ENCODE assay signal across 2 cellular contexts in the genomic region with DNA sequence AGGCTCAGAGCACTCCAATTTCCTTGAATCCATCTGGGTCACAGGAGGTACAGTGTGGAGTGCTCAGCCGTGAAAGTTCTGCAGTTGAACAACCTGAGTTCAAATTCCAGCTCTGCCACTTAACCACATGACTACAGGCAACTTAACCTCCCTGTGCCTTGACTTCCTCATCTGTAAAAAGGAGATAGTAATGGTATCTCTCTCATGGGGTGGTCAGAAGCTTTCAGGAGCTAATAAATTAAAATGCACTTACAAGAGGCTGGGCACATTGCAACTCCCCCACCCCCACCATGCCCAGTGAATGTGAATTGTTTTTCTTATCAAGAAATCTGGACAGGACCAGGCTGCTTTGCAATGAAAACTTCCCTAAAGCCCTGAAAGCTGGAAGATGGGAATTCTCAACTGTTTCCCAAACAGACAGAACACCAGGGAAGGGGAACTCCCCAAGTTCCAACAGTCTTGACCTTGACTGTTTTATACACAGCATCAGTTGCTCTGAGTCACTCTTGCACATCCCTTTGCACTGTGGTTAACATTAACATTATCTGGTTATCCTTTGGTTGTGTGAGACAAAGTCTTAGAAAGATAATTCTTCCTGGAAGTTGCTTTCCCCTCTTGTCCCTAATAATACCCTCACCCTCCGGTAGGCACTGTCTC.
TF ChIP-seq lines count a peak whose summit lies in the region.

No MANE protein-coding gene starts in this region.

TF ChIP-seq in K562, 482 proteins besides CTCF, POLR2A, EP300 and RAD21 (continues in another document):
- no peak for TF ChIP-seq SRSF7 (optimal IDR thresholded peaks at IDR 0.05; ENCODE audit: low read depth, low read length)
- TF ChIP-seq TARDBP (IDR thresholded peaks at IDR 0.05), result no peak
- TF ChIP-seq ZNF445 (CRISPR knock-in tag; IDR thresholded peaks at IDR 0.05; ENCODE audit: low read depth), result no peak
- no peak for TF ChIP-seq ESRRB (CRISPR knock-in tag; IDR thresholded peaks at IDR 0.05; ENCODE audit: borderline replicate concordance)
- TF ChIP-seq HMG20A (CRISPR knock-in tag; conservative IDR thresholded peaks at IDR 0.05), result no peak
- TF ChIP-seq, protein P1, sequence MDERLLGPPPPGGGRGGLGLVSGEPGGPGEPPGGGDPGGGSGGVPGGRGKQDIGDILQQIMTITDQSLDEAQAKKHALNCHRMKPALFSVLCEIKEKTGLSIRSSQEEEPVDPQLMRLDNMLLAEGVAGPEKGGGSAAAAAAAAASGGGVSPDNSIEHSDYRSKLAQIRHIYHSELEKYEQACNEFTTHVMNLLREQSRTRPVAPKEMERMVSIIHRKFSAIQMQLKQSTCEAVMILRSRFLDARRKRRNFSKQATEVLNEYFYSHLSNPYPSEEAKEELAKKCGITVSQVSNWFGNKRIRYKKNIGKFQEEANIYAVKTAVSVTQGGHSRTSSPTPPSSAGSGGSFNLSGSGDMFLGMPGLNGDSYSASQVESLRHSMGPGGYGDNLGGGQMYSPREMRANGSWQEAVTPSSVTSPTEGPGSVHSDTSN (CRISPR knock-in tag; IDR thresholded peaks at IDR 0.05; ENCODE audit: low read depth), result no peak
- TF ChIP-seq, protein P1 (tag; conservative IDR thresholded peaks at IDR 0.05; ENCODE audit: low read depth), result peak; percentile 55
- TF ChIP-seq, protein P2, sequence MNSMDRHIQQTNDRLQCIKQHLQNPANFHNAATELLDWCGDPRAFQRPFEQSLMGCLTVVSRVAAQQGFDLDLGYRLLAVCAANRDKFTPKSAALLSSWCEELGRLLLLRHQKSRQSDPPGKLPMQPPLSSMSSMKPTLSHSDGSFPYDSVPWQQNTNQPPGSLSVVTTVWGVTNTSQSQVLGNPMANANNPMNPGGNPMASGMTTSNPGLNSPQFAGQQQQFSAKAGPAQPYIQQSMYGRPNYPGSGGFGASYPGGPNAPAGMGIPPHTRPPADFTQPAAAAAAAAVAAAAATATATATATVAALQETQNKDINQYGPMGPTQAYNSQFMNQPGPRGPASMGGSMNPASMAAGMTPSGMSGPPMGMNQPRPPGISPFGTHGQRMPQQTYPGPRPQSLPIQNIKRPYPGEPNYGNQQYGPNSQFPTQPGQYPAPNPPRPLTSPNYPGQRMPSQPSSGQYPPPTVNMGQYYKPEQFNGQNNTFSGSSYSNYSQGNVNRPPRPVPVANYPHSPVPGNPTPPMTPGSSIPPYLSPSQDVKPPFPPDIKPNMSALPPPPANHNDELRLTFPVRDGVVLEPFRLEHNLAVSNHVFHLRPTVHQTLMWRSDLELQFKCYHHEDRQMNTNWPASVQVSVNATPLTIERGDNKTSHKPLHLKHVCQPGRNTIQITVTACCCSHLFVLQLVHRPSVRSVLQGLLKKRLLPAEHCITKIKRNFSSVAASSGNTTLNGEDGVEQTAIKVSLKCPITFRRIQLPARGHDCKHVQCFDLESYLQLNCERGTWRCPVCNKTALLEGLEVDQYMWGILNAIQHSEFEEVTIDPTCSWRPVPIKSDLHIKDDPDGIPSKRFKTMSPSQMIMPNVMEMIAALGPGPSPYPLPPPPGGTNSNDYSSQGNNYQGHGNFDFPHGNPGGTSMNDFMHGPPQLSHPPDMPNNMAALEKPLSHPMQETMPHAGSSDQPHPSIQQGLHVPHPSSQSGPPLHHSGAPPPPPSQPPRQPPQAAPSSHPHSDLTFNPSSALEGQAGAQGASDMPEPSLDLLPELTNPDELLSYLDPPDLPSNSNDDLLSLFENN (IDR thresholded peaks at IDR 0.05; ENCODE audit: low read depth in 2 of 2, low read length in 2 of 2), result no peak
- TF ChIP-seq NR4A1 (CRISPR knock-in tag; IDR thresholded peaks at IDR 0.05), result no peak
- TF ChIP-seq NR4A1 (tag; IDR thresholded peaks at IDR 0.05), result no peak

TF ChIP-seq in WTC11, 78 proteins besides CTCF, POLR2A, EP300 and RAD21:
- TF ChIP-seq, protein P3, sequence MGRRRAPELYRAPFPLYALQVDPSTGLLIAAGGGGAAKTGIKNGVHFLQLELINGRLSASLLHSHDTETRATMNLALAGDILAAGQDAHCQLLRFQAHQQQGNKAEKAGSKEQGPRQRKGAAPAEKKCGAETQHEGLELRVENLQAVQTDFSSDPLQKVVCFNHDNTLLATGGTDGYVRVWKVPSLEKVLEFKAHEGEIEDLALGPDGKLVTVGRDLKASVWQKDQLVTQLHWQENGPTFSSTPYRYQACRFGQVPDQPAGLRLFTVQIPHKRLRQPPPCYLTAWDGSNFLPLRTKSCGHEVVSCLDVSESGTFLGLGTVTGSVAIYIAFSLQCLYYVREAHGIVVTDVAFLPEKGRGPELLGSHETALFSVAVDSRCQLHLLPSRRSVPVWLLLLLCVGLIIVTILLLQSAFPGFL (CRISPR knock-in tag; IDR thresholded peaks at IDR 0.05; ENCODE audit: borderline replicate concordance), result no peak
- no peak for TF ChIP-seq JUN (CRISPR knock-in tag; IDR thresholded peaks at IDR 0.05)
- no peak for TF ChIP-seq FOXP4 (CRISPR knock-in tag; IDR thresholded peaks at IDR 0.05)
- no peak for TF ChIP-seq ZMAT4 (CRISPR knock-in tag; IDR thresholded peaks at IDR 0.05)
- TF ChIP-seq, protein P4, sequence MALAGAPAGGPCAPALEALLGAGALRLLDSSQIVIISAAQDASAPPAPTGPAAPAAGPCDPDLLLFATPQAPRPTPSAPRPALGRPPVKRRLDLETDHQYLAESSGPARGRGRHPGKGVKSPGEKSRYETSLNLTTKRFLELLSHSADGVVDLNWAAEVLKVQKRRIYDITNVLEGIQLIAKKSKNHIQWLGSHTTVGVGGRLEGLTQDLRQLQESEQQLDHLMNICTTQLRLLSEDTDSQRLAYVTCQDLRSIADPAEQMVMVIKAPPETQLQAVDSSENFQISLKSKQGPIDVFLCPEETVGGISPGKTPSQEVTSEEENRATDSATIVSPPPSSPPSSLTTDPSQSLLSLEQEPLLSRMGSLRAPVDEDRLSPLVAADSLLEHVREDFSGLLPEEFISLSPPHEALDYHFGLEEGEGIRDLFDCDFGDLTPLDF (CRISPR knock-in tag; IDR thresholded peaks at IDR 0.05), result no peak
- TF ChIP-seq CBFB (CRISPR knock-in tag; IDR thresholded peaks at IDR 0.05; ENCODE audit: low read depth), result no peak
- TF ChIP-seq, protein P5, sequence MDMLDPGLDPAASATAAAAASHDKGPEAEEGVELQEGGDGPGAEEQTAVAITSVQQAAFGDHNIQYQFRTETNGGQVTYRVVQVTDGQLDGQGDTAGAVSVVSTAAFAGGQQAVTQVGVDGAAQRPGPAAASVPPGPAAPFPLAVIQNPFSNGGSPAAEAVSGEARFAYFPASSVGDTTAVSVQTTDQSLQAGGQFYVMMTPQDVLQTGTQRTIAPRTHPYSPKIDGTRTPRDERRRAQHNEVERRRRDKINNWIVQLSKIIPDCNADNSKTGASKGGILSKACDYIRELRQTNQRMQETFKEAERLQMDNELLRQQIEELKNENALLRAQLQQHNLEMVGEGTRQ (CRISPR knock-in tag; IDR thresholded peaks at IDR 0.05), result no peak
- TF ChIP-seq TEAD1 (CRISPR knock-in tag; IDR thresholded peaks at IDR 0.05), result no peak
- TF ChIP-seq ZNF423 (CRISPR knock-in tag; IDR thresholded peaks at IDR 0.05), result no peak
- TF ChIP-seq MXD4 (CRISPR knock-in tag; IDR thresholded peaks at IDR 0.05; ENCODE audit: borderline replicate concordance), result no peak
- TF ChIP-seq, protein P6, sequence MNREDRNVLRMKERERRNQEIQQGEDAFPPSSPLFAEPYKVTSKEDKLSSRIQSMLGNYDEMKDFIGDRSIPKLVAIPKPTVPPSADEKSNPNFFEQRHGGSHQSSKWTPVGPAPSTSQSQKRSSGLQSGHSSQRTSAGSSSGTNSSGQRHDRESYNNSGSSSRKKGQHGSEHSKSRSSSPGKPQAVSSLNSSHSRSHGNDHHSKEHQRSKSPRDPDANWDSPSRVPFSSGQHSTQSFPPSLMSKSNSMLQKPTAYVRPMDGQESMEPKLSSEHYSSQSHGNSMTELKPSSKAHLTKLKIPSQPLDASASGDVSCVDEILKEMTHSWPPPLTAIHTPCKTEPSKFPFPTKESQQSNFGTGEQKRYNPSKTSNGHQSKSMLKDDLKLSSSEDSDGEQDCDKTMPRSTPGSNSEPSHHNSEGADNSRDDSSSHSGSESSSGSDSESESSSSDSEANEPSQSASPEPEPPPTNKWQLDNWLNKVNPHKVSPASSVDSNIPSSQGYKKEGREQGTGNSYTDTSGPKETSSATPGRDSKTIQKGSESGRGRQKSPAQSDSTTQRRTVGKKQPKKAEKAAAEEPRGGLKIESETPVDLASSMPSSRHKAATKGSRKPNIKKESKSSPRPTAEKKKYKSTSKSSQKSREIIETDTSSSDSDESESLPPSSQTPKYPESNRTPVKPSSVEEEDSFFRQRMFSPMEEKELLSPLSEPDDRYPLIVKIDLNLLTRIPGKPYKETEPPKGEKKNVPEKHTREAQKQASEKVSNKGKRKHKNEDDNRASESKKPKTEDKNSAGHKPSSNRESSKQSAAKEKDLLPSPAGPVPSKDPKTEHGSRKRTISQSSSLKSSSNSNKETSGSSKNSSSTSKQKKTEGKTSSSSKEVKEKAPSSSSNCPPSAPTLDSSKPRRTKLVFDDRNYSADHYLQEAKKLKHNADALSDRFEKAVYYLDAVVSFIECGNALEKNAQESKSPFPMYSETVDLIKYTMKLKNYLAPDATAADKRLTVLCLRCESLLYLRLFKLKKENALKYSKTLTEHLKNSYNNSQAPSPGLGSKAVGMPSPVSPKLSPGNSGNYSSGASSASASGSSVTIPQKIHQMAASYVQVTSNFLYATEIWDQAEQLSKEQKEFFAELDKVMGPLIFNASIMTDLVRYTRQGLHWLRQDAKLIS (CRISPR knock-in tag; IDR thresholded peaks at IDR 0.05; ENCODE audit: borderline replicate concordance), result no peak
- TF ChIP-seq KAT7 (CRISPR knock-in tag; IDR thresholded peaks at IDR 0.05; ENCODE audit: borderline replicate concordance), result no peak
- TF ChIP-seq ATF3 (CRISPR knock-in tag; conservative IDR thresholded peaks at IDR 0.05), result no peak
- TF ChIP-seq FOXK1 (CRISPR knock-in tag; IDR thresholded peaks at IDR 0.05), result no peak
- TF ChIP-seq TP53 (CRISPR knock-in tag; IDR thresholded peaks at IDR 0.05), result no peak
- no peak for TF ChIP-seq SMAD3 (CRISPR knock-in tag; IDR thresholded peaks at IDR 0.05; ENCODE audit: borderline replicate concordance)
- TF ChIP-seq EMX1 (CRISPR knock-in tag; IDR thresholded peaks at IDR 0.05), result no peak
- TF ChIP-seq, protein P7, sequence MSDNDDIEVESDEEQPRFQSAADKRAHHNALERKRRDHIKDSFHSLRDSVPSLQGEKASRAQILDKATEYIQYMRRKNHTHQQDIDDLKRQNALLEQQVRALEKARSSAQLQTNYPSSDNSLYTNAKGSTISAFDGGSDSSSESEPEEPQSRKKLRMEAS (CRISPR knock-in tag; IDR thresholded peaks at IDR 0.05), result no peak
